ENCODE assay signal across 16 cellular contexts in the genomic region with DNA sequence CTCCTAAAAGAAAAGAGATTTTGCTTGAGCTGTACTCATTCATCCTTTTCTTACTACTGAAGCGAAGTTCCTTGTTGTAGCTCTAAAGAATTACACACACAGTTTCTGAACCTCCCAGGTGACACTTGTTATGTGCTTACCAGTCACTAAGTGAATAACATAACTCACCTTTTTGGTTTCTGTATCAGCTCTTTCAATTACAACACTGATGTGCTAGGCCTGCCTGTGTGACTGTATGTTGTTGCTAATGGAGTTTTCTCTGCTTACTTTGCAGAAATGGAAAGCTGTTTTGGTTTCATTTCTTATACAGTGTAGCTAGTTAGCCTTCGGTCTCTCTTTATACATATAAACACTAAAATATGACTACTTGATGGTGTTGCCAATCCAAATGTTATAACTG.
DNase-seq lines count a peak whose midpoint lies in the region; ATAC-seq lines count a peak whose summit lies in the region.
"Had no signal": no experiment of that assay in that cellular context is flagged by ENCODE, and none has a peak within 500 bp of the region (broad histone marks: within the 10 kb centered on the region; RNA-seq: fewer than 3 reads in every experiment).

No MANE protein-coding gene starts in this region.

- H3K14ac ChIP-seq in mesenchymal stem cell (ENCODE audit: low read length in 2 of 2): no peak overlapping the region

- H3K4me1 ChIP-seq in mesenchymal stem cell (ENCODE audit: control insufficient read depth, insufficient read depth, low read depth, low read length): no peaks in the 10 kb centered on the region
- H3K4me1 ChIP-seq: esophagus squamous epithelium had no signal

- H3K18ac ChIP-seq in mesenchymal stem cell (ENCODE audit: low read depth in 1 of 2, low read length in 2 of 2): no peak overlapping the region

- no peak overlapping the region for H2AFZ ChIP-seq in mesenchymal stem cell (ENCODE audit: low read depth, low read length)

- no peak overlapping the region for H4K91ac ChIP-seq in mesenchymal stem cell (ENCODE audit: low read length)

- no peak overlapping the region for H2BK12ac ChIP-seq in mesenchymal stem cell (ENCODE audit: low read length in 2 of 2)

- H2AK5ac ChIP-seq in mesenchymal stem cell (ENCODE audit: low read length, severe bottlenecking): no peak overlapping the region

- no peak overlapping the region for H2BK120ac ChIP-seq in mesenchymal stem cell (ENCODE audit: low read depth, low read length)

- H3K4me2 ChIP-seq in mesenchymal stem cell (ENCODE audit: low read length, poor library complexity, severe bottlenecking): no peak overlapping the region

- no peak overlapping the region for H3K27ac ChIP-seq in mesenchymal stem cell (ENCODE audit: low read length, poor library complexity, severe bottlenecking)
- H3K27ac ChIP-seq: coronary artery, esophagus squamous epithelium had no signal

- no peak overlapping the region for H3K9ac ChIP-seq in mesenchymal stem cell (ENCODE audit: low read length)

- no peak overlapping the region for H3K23ac ChIP-seq in mesenchymal stem cell (ENCODE audit: low read length in 2 of 2)

- no peak overlapping the region for H2BK15ac ChIP-seq in mesenchymal stem cell (ENCODE audit: low read depth, poor library complexity, severe bottlenecking)

- H3K9me3 ChIP-seq in mesenchymal stem cell (ENCODE audit: control insufficient read depth, low read length): no peaks in the 10 kb centered on the region
- H3K9me3 ChIP-seq: esophagus squamous epithelium had no signal

- H4K8ac ChIP-seq in mesenchymal stem cell (ENCODE audit: low read length): no peak overlapping the region

- WGBS in mesenchymal stem cell: 95% methylated on average over 1 of the region's 2 CpGs

- no peaks in the 10 kb centered on the region for H3K79me1 ChIP-seq in mesenchymal stem cell (replicated peaks; ENCODE audit: low read length, poor library complexity, severe bottlenecking)

- H3K27me3 ChIP-seq in mesenchymal stem cell (ENCODE audit: control insufficient read depth in 1 of 2, insufficient read depth in 1 of 2, low read length in 2 of 2): no peaks in the 10 kb centered on the region
- H3K27me3 ChIP-seq: esophagus squamous epithelium had no signal

- peak; percentile 10 for DNase-seq in mesenchymal stem cell
- no peak for DNase-seq in foreskin melanocyte
- no peak for DNase-seq in activated naive CD4-positive, alpha-beta T cell (lab: John Stamatoyannopoulos, UW)
- DNase-seq in GM19238 (ENCODE audit: insufficient read length, low spot score): no peak
- DNase-seq: activated CD4-positive, CD25-positive, alpha-beta regulatory T cell treated with anti-CD3 and anti-CD28 coated beads, Interleukin-2, amount 50 U/mL, for 72 hours; CD4-positive, alpha-beta T cell; EL; esophagus squamous epithelium; NCI-H2107; SW 1271 had no signal

- no peak overlapping the region for H3K4me3 ChIP-seq in mesenchymal stem cell (ENCODE audit: insufficient read depth in 1 of 2, low read depth in 1 of 2, low read length in 2 of 2)
- H3K4me3 ChIP-seq: coronary artery, esophagus squamous epithelium had no signal

- H3K4ac ChIP-seq in mesenchymal stem cell (ENCODE audit: low read depth in 1 of 2, low read length in 2 of 2): no peak overlapping the region

- no peaks in the 10 kb centered on the region for H3K36me3 ChIP-seq in mesenchymal stem cell (ENCODE audit: control insufficient read depth in 1 of 2, insufficient read depth in 2 of 2, low read depth in 1 of 2, low read length in 2 of 2)
- H3K36me3 ChIP-seq: esophagus squamous epithelium had no signal

- ATAC-seq in GM18870 (IDR thresholded peaks at IDR 0.05; ENCODE audit: unreplicated experiment) (peak; percentile 90), GM21717 (IDR thresholded peaks at IDR 0.05; ENCODE audit: unreplicated experiment) (peak; percentile 95), HG03378 (IDR thresholded peaks at IDR 0.05; ENCODE audit: unreplicated experiment) (peak; percentile 60), GM18861 (IDR thresholded peaks at IDR 0.05; ENCODE audit: unreplicated experiment) (no peak)
- ATAC-seq: HCT116 had no signal

- H2BK5ac ChIP-seq in mesenchymal stem cell (ENCODE audit: low read depth, low read length, poor library complexity, severe bottlenecking): no peak overlapping the region
